Comparison of ENCODE assay signal across 34 cellular contexts in the genomic region with DNA sequence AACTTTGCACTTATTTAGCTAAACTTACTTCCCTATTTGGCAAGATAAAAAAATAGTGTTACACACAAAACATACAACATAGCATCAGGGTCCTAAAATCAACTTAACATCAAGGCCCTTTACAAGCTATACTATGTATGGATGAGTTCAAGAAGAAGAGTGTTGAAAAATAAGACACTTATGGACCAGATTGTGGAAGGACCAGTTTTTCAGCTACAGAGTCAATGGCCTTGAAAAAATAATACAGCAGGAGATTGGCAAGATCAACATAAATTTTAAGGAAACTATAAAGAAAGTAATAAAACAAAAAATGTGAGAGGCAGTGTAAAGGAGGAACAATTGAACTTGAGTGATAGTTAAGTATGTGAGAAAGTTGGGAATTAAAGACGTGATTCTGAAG.
"Had no signal": no experiment of that assay in that cellular context is flagged by ENCODE, and none has a peak within 500 bp of the region (broad histone marks: within the 10 kb centered on the region; RNA-seq: fewer than 3 reads in every experiment).

No MANE protein-coding gene starts in this region.

- H3K36me3 Mint-ChIP-seq: activated naive CD4-positive, alpha-beta T cell treated with anti-CD3 and anti-CD28 coated beads, Interleukin-2, amount 50 U/mL, for 72 hours; activated naive CD8-positive, alpha-beta T cell treated with anti-CD3 and anti-CD28 coated beads, Interleukin-2, amount 10 ng/mL, durations not matched to agents 7 days and 5 days; brain had no signal

- H3K9me3 Mint-ChIP-seq: activated B cell treated with CpG ODN at 0.5 μM for 24 hours; activated CD8-positive, alpha-beta T cell treated with anti-CD3 and anti-CD28 coated beads for 36 hours; activated naive CD4-positive, alpha-beta T cell treated with anti-CD3 and anti-CD28 coated beads, Interleukin-2, amount 50 U/mL, for 72 hours; activated naive CD8-positive, alpha-beta T cell treated with anti-CD3 and anti-CD28 coated beads, Interleukin-2, amount 10 ng/mL, durations not matched to agents 7 days and 5 days; activated T-cell treated with anti-CD3 and anti-CD28 coated beads, Interleukin-2, amount 50 U/mL, for 4 hours; activated T-helper 17 cell treated with anti-CD3 and anti-CD28 coated beads, Interleukin-2, amount 50 U/mL, for 72 hours; brain; central memory CD8-positive, alpha-beta T cell; effector memory CD8-positive, alpha-beta T cell; T-helper 2 cell treated with Interferon-gamma antibody and Interleukin-4, amounts not matched to agents 5 μg/mL and 100 μg/mL, for 36 hours had no signal

- H3K4me3 ChIP-seq: ascending aorta, breast epithelium, esophagus squamous epithelium, gastroesophageal sphincter had no signal

- H3K9me3 ChIP-seq: ascending aorta, breast epithelium, esophagus squamous epithelium, gastroesophageal sphincter had no signal

- DNase-seq: activated B cell treated with CpG ODN at 0.5 μM for 24 hours; activated CD4-positive, alpha-beta T cell treated with anti-CD3 and anti-CD28 coated beads for 48 hours; activated CD4-positive, alpha-beta T cell treated with anti-CD3 and anti-CD28 coated beads, Interleukin-2, amount 50 U/mL, for 1 hour; activated CD4-positive, alpha-beta T cell treated with anti-CD3 and anti-CD28 coated beads, Interleukin-2, amount 50 U/mL, for 48 hours; activated CD8-positive, alpha-beta memory T cell treated with anti-CD3 and anti-CD28 coated beads for 24 hours; activated CD8-positive, alpha-beta T cell treated with anti-CD3 and anti-CD28 coated beads for 36 hours; activated effector memory CD4-positive, alpha-beta T cell treated with Interleukin-2 at 50 U/mL for 16 hours; activated gamma-delta T cell treated with Interleukin-2 at 50 U/mL for 16 hours; activated naive CD4-positive, alpha-beta T cell treated with Interleukin-2 at 50 U/mL for 16 hours; activated naive CD8-positive, alpha-beta T cell treated with anti-CD3 and anti-CD28 coated beads, Interleukin-2, amount 10 ng/mL, durations not matched to agents 7 days and 5 days; activated T-cell treated with anti-CD3 and anti-CD28 coated beads, Interleukin-2, amount 50 U/mL, for 4 hours; cortex of kidney; dermis blood vessel endothelial cell; effector CD4-positive, alpha-beta T cell; effector memory CD8-positive, alpha-beta T cell; esophagus squamous epithelium; foreskin melanocyte; head of caudate nucleus; hippocampal formation; T-helper 1 cell; T-helper 17 cell; T1000; WERI-Rb-1 had no signal

- H3K4me1 ChIP-seq: ascending aorta, breast epithelium, gastroesophageal sphincter had no signal

- H3K36me3 ChIP-seq: ascending aorta, breast epithelium, esophagus squamous epithelium, gastroesophageal sphincter, WERI-Rb-1 had no signal

- FAIRE-seq: colon had no signal

- H3K27ac Mint-ChIP-seq: activated B cell treated with CpG ODN at 0.5 μM for 24 hours; activated CD8-positive, alpha-beta T cell treated with anti-CD3 and anti-CD28 coated beads for 36 hours; activated naive CD4-positive, alpha-beta T cell treated with anti-CD3 and anti-CD28 coated beads, Interleukin-2, amount 50 U/mL, for 72 hours; activated naive CD8-positive, alpha-beta T cell treated with anti-CD3 and anti-CD28 coated beads, Interleukin-2, amount 10 ng/mL, durations not matched to agents 7 days and 5 days; activated T-helper 17 cell treated with anti-CD3 and anti-CD28 coated beads, Interleukin-2, amount 50 U/mL, for 72 hours; brain; effector memory CD8-positive, alpha-beta T cell; T-helper 17 cell; T-helper 2 cell treated with Interferon-gamma antibody and Interleukin-4, amounts not matched to agents 5 μg/mL and 100 μg/mL, for 36 hours had no signal

- H3K4me3 Mint-ChIP-seq: activated B cell treated with CpG ODN at 0.5 μM for 24 hours; activated CD8-positive, alpha-beta T cell treated with anti-CD3 and anti-CD28 coated beads for 36 hours; activated naive CD8-positive, alpha-beta T cell treated with anti-CD3 and anti-CD28 coated beads, Interleukin-2, amount 10 ng/mL, durations not matched to agents 7 days and 5 days; activated T-cell treated with anti-CD3 and anti-CD28 coated beads, Interleukin-2, amount 50 U/mL, for 4 hours; activated T-helper 17 cell treated with anti-CD3 and anti-CD28 coated beads, Interleukin-2, amount 50 U/mL, for 72 hours; brain; central memory CD8-positive, alpha-beta T cell; effector memory CD8-positive, alpha-beta T cell; T-helper 17 cell; T-helper 2 cell treated with Interferon-gamma antibody and Interleukin-4, amounts not matched to agents 5 μg/mL and 100 μg/mL, for 36 hours had no signal

- H3K27me3 ChIP-seq: ascending aorta, breast epithelium, esophagus squamous epithelium, gastroesophageal sphincter had no signal

- H3K27me3 Mint-ChIP-seq: activated B cell treated with CpG ODN at 0.5 μM for 24 hours; activated CD8-positive, alpha-beta T cell treated with anti-CD3 and anti-CD28 coated beads for 36 hours; activated T-helper 17 cell treated with anti-CD3 and anti-CD28 coated beads, Interleukin-2, amount 50 U/mL, for 72 hours had no signal

- ATAC-seq: activated CD4-positive, CD25-positive, alpha-beta regulatory T cell treated with anti-CD3 and anti-CD28 coated beads, Interleukin-2, amount 50 U/mL, for 24 hours; activated T-helper 17 cell treated with anti-CD3 and anti-CD28 coated beads, Interleukin-2, amount 50 U/mL, for 72 hours; effector memory CD8-positive, alpha-beta T cell; gastroesophageal sphincter; T-helper 17 cell had no signal

- H3K4me1 Mint-ChIP-seq: activated B cell treated with CpG ODN at 0.5 μM for 24 hours; activated naive CD8-positive, alpha-beta T cell treated with anti-CD3 and anti-CD28 coated beads, Interleukin-2, amount 10 ng/mL, durations not matched to agents 7 days and 5 days; activated T-helper 17 cell treated with anti-CD3 and anti-CD28 coated beads, Interleukin-2, amount 50 U/mL, for 72 hours; central memory CD8-positive, alpha-beta T cell; T-helper 17 cell had no signal

- H3K27ac ChIP-seq: ascending aorta, breast epithelium, epithelial cell of prostate, esophagus squamous epithelium, gastroesophageal sphincter, WERI-Rb-1 had no signal
